13 cellular contexts compared by ENCODE assay signal in genomic region chr6:54716869-54717268, GRCh38.
A peak's percentile ranks its signal among the peaks of the same experiment; 100 is the strongest.
DNase-seq lines count a peak whose midpoint lies in the region; ATAC-seq and TF ChIP-seq lines count a peak whose summit lies in the region.
"Had no signal": no experiment of that assay in that cellular context is flagged by ENCODE, and none has a peak within 500 bp of the region (broad histone marks: within the 10 kb centered on the region; RNA-seq: fewer than 3 reads in every experiment).

No MANE protein-coding gene starts in this region.

- TF ChIP-seq POLR2A in IMR-90 (IDR thresholded peaks at IDR 0.05; ENCODE audit: low read depth, low read length): no peak

- DNase-seq in AG04450 (ENCODE audit: low read depth, low spot score) (peak; percentile 20), IMR-90 (peak; percentile 43), epithelial cell of esophagus (ENCODE audit: low read depth) (peak; percentile 17), left kidney (ENCODE audit: low read depth, low spot score) (peak; percentile 17), DMS153 (lab: John Stamatoyannopoulos, UW) (no peak), head of caudate nucleus (no peak), psoas muscle (no peak)
- DNase-seq: ACHN, BE2C, H9, NCI-H1436, NCI-H82, SHP77 treated with DMSO at 0.1 percent for 48 hours had no signal

- no peak overlapping the region for H4K5ac ChIP-seq in IMR-90 (ENCODE audit: low read depth, low read length)

- H3K79me1 ChIP-seq in IMR-90 (ENCODE audit: low read depth in 1 of 2, low read length in 2 of 2): no peaks in the 10 kb centered on the region

- no peak overlapping the region for H2BK5ac ChIP-seq in IMR-90 (ENCODE audit: low read depth, low read length, poor library complexity, severe bottlenecking)

- H3K4me2 ChIP-seq in IMR-90 (ENCODE audit: low read depth, low read length): no peak overlapping the region

- no peak overlapping the region for H2BK20ac ChIP-seq in IMR-90 (ENCODE audit: low read depth, low read length)

- H3K18ac ChIP-seq in IMR-90 (ENCODE audit: low read depth, low read length): no peak overlapping the region

- no peak overlapping the region for H2AK9ac ChIP-seq in IMR-90 (replicated peaks; ENCODE audit: low read depth, low read length, poor library complexity)

- TF ChIP-seq CTCF in AG04450 (IDR thresholded peaks at IDR 0.05; ENCODE audit: low read depth, low read length): no peak
- TF ChIP-seq CTCF in IMR-90 (conservative IDR thresholded peaks at IDR 0.05; ENCODE audit: low read depth, low read length): no peak
- TF ChIP-seq CTCF in epithelial cell of esophagus (IDR thresholded peaks at IDR 0.05; ENCODE audit: insufficient read depth, low read depth, low read length, missing control alignments): no peak
- TF ChIP-seq CTCF in psoas muscle (IDR thresholded peaks at IDR 0.05): no peak

- WGBS in IMR-90 (ENCODE audit: extremely low coverage in 2 of 2, insufficient read length in 1 of 2), 2 experiments: no CpG with 5 or more reads among the region's 4 CpGs
- WGBS in psoas muscle, 3 donors: 76 to 80% (median 78%) methylated on average over 4 of the region's 4 CpGs

- no peak for ATAC-seq in IMR-90 (ENCODE audit: low read depth)
- no peak for ATAC-seq in psoas muscle

- H3K4me3 ChIP-seq in AG04450 (ENCODE audit: low read depth, low read length) (no peak overlapping the region), IMR-90 (ENCODE audit: insufficient read depth, low read depth, low read length) (no peak overlapping the region), epithelial cell of esophagus (ENCODE audit: low read length) (no peak overlapping the region), psoas muscle (no peak overlapping the region)

- H3K36me3 ChIP-seq in IMR-90 (ENCODE audit: control insufficient read depth, insufficient read depth, low read length): no peaks in the 10 kb centered on the region
- H3K36me3 ChIP-seq in psoas muscle (ENCODE audit: insufficient read depth in 1 of 2, low read depth in 1 of 2): no peaks in the 10 kb centered on the region
- H3K36me3 ChIP-seq: BE2C had no signal

- TF ChIP-seq RAD21 in IMR-90 (IDR thresholded peaks at IDR 0.05; ENCODE audit: low read length): no peak

- no peak overlapping the region for H4K8ac ChIP-seq in IMR-90 (ENCODE audit: low read depth in 2 of 2, low read length in 2 of 2)

- no peaks in the 10 kb centered on the region for H3K9me3 ChIP-seq in AG04450 (ENCODE audit: control insufficient read depth, insufficient read depth, low read length)
- no peaks in the 10 kb centered on the region for H3K9me3 ChIP-seq in IMR-90 (ENCODE audit: control insufficient read depth, insufficient read depth, low read length)
- no peaks in the 10 kb centered on the region for H3K9me3 ChIP-seq in psoas muscle
- H3K9me3 ChIP-seq: BE2C had no signal

- in situ Hi-C loops in IMR-90 (cut with MboI; ENCODE audit: low sequenced_read_pairs): loop anchor here (25.0 kb wide), 1 partner anchor 730 kb away; no protein-coding TSS in a partner anchor

- no peaks in the 10 kb centered on the region for H3K27me3 ChIP-seq in AG04450 (ENCODE audit: control insufficient read depth, insufficient read depth, low read length)
- no peaks in the 10 kb centered on the region for H3K27me3 ChIP-seq in IMR-90 (ENCODE audit: control insufficient read depth, insufficient read depth, low read length)
- no peaks in the 10 kb centered on the region for H3K27me3 ChIP-seq in psoas muscle (ENCODE audit: insufficient read depth in 3 of 3, low read length in 2 of 3)
- H3K27me3 ChIP-seq: BE2C had no signal

- no peaks in the 10 kb centered on the region for H4K20me1 ChIP-seq in IMR-90 (ENCODE audit: insufficient read depth, low read length)

- no peak overlapping the region for H3K4ac ChIP-seq in IMR-90 (ENCODE audit: low read depth, low read length)

- no peak overlapping the region for H4K91ac ChIP-seq in IMR-90 (ENCODE audit: insufficient read depth, low read depth, low read length)

- no TSS peak for BruUV-seq in IMR-90 (replicated peaks; lab: Mats Ljungman, UMichigan)

- no peak overlapping the region for H2BK120ac ChIP-seq in IMR-90 (ENCODE audit: low read depth, low read length)

- intact Hi-C loops in IMR-90 (cut with micrococcal nuclease) (no loop called here), head of caudate nucleus (cut with DNase I) (no loop called here), psoas muscle (cut with DNase I) (loop anchor here (5.0 kb wide), 2 partner anchors 350 to 525 kb away; no protein-coding TSS in a partner anchor)

- no peaks in the 10 kb centered on the region for H3K9me1 ChIP-seq in IMR-90 (ENCODE audit: insufficient read depth, low read length)

- no peak overlapping the region for H3K56ac ChIP-seq in IMR-90 (ENCODE audit: extremely low read depth, insufficient read depth, low read length)

- POLR2A ChIA-PET in AG04450 (lab: Yijun Ruan, JAX) (no interaction called here), IMR-90 (lab: Charles Lee; ENCODE audit: unreplicated experiment) (no interaction called here)

- H3K4me1 ChIP-seq in IMR-90 (ENCODE audit: control insufficient read depth, insufficient read depth, low read length) (peaks cover 2% of the 10 kb centered on the region; the same call in 1 of the 2 replicates), psoas muscle (no peaks in the 10 kb centered on the region)
- H3K4me1 ChIP-seq: BE2C had no signal

- no peak overlapping the region for H2AFZ ChIP-seq in IMR-90 (replicated peaks; ENCODE audit: low read length, poor library complexity)

- no peak overlapping the region for H3K23ac ChIP-seq in IMR-90 (ENCODE audit: low read depth, low read length)

- H3K27ac ChIP-seq in AG04450 (ENCODE audit: low read depth, low read length) (no peak overlapping the region), IMR-90 (ENCODE audit: insufficient read depth, low read length) (no peak overlapping the region), psoas muscle (no peak overlapping the region)

- H2BK15ac ChIP-seq in IMR-90 (ENCODE audit: low read depth, low read length): no peak overlapping the region

- H3K9ac ChIP-seq in IMR-90 (ENCODE audit: low read depth, low read length): no peak overlapping the region

- H3K14ac ChIP-seq in IMR-90 (replicated peaks; ENCODE audit: low read depth, low read length): no peak overlapping the region

- dilution Hi-C loops in IMR-90 (cut with HindIII; ENCODE audit: low sequenced_read_pairs, unreplicated experiment): no loop called here

- CTCF ChIA-PET in AG04450 (lab: Charles Lee) (interaction anchor here (1.1 to 4.0 kb wide), 20 partner anchors 9 to 730 kb away, joined by 3 to 70 read pairs (median 12); no protein-coding TSS in a partner anchor), IMR-90 (lab: Yijun Ruan, JAX) (interaction anchor here (0.7 to 1.5 kb wide), 3 partner anchors 9 to 521 kb away, joined by 4 read pairs; no protein-coding TSS in a partner anchor)

- no peak overlapping the region for H2AK5ac ChIP-seq in IMR-90 (ENCODE audit: low read depth, low read length)

TF ChIP-seq in IMR-90, 13 proteins besides CTCF, POLR2A, EP300 and RAD21:
- no peak for TF ChIP-seq MXI1 (IDR thresholded peaks at IDR 0.05; ENCODE audit: borderline replicate concordance, low read depth, low read length)

Comparison
In these comparisons a context has a peak if more than half of its experiments do, and no peak if none do; other contexts are left out.
1. DNase-seq: peak in AG04450 (single experiment), IMR-90 (single experiment), epithelial cell of esophagus (single experiment) and left kidney (single experiment); none in DMS153 (single experiment), head of caudate nucleus (0 of 42) and psoas muscle (0 of 2).
2. intact Hi-C loops: an anchor here in psoas muscle (5.0 kb wide); none called in IMR-90 and head of caudate nucleus.